In the genomic region with DNA sequence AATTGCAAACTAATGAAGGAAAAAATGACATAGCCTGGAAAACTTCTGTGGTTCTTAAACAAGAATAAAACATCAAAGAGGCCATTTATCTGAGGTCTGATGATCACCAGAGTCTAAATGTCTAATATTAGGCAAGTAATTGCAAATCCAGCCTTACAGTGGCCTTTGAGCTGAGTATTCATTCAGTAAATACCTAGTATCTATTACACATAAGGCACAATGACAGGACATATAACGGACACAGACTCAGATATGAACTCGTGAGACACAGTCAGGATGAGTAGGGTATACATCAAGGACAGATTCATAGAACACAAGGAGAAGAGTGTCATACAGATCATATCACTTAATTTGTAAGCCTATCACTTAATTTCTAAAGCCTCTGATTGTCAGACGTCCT, we compare ENCODE assay signal across 38 cellular contexts.
"Had no signal": no experiment of that assay in that cellular context is flagged by ENCODE, and none has a peak within 500 bp of the region (broad histone marks: within the 10 kb centered on the region; RNA-seq: fewer than 3 reads in every experiment).

No MANE protein-coding gene starts in this region.

- DNase-seq: activated B cell treated with CpG ODN at 0.5 μM for 24 hours; activated CD4-positive, alpha-beta memory T cell treated with anti-CD3 and anti-CD28 coated beads for 36 hours; activated CD4-positive, alpha-beta T cell treated with anti-CD3 and anti-CD28 coated beads for 4 hours; activated CD4-positive, alpha-beta T cell treated with anti-CD3 and anti-CD28 coated beads, Interleukin-2, amount 10 ng/mL, durations not matched to agents 24 days and 14 days; activated CD4-positive, alpha-beta T cell treated with anti-CD3 and anti-CD28 coated beads, Interleukin-2, amount 50 U/mL, for 1 hour; activated CD4-positive, alpha-beta T cell treated with anti-CD3 and anti-CD28 coated beads, Interleukin-2, amount 50 U/mL, for 4 hours; activated CD4-positive, CD25-positive, alpha-beta regulatory T cell treated with anti-CD3 and anti-CD28 coated beads, Interleukin-2, amount 50 U/mL, for 72 hours; activated CD8-positive, alpha-beta memory T cell treated with anti-CD3 and anti-CD28 coated beads, Interleukin-2, amount 50 U/mL, for 4 hours; activated CD8-positive, alpha-beta T cell treated with anti-CD3 and anti-CD28 coated beads for 36 hours; activated gamma-delta T cell; activated naive CD4-positive, alpha-beta T cell treated with anti-CD3 and anti-CD28 coated beads, Interleukin-2, amount 10 ng/mL, durations not matched to agents 7 days and 5 days; activated naive CD4-positive, alpha-beta T cell treated with Interleukin-2 at 50 U/mL for 16 hours; activated naive CD8-positive, alpha-beta T cell treated with anti-CD3 and anti-CD28 coated beads, Interleukin-2, amount 10 ng/mL, durations not matched to agents 7 days and 5 days; activated naive CD8-positive, alpha-beta T cell treated with anti-CD3 and anti-CD28 coated beads, Interleukin-2, amount 50 U/mL, for 24 hours; activated T-cell treated with anti-CD3 and anti-CD28 coated beads for 4 hours; activated T-cell treated with anti-CD3 and anti-CD28 coated beads, Interleukin-2, amount 50 U/mL, for 1 hour; activated T-cell treated with anti-CD3 and anti-CD28 coated beads, Interleukin-2, amount 50 U/mL, for 4 hours; activated T-cell treated with anti-CD3 and anti-CD28 coated beads, Interleukin-2, amount 50 U/mL, for 72 hours; amygdala; anterior cingulate cortex; caudate nucleus; cerebellar nuclear complex; T-helper 1 cell; T-helper 2 cell; T-helper 9 cell had no signal

- H3K4me3 Mint-ChIP-seq: activated B cell treated with CpG ODN at 0.5 μM for 24 hours; activated CD4-positive, alpha-beta memory T cell treated with anti-CD3 and anti-CD28 coated beads for 36 hours; activated CD4-positive, alpha-beta T cell treated with anti-CD3 and anti-CD28 coated beads, Interleukin-2, amount 10 ng/mL, durations not matched to agents 24 days and 14 days; activated CD8-positive, alpha-beta T cell treated with anti-CD3 and anti-CD28 coated beads for 36 hours; activated naive CD4-positive, alpha-beta T cell treated with anti-CD3 and anti-CD28 coated beads, Interleukin-2, amount 10 ng/mL, durations not matched to agents 7 days and 5 days; activated naive CD4-positive, alpha-beta T cell treated with anti-CD3 and anti-CD28 coated beads, Interleukin-2, amount 50 U/mL, for 24 hours; activated naive CD8-positive, alpha-beta T cell; activated naive CD8-positive, alpha-beta T cell treated with anti-CD3 and anti-CD28 coated beads, Interleukin-2, amount 10 ng/mL, durations not matched to agents 7 days and 5 days; activated naive CD8-positive, alpha-beta T cell treated with anti-CD3 and anti-CD28 coated beads, Interleukin-2, amount 50 U/mL, for 24 hours; activated T-cell treated with anti-CD3 and anti-CD28 coated beads, Interleukin-2, amount 50 U/mL, for 4 hours; activated T-cell treated with anti-CD3 and anti-CD28 coated beads, Interleukin-2, amount 50 U/mL, for 72 hours; activated T-helper 1 cell treated with anti-CD3 and anti-CD28 coated beads, Interleukin-12 subunit alpha, Interleukin-12 subunit beta, Interleukin-2, Interleukin-4 antibody, amounts not matched to agents 30 ng/mL and 10 ng/mL and 1 ng/mL, durations not matched to agents 14 hours and 24 hours and 36 hours; activated T-helper 17 cell treated with anti-CD3 and anti-CD28 coated beads, Interleukin-2, amount 50 U/mL, for 72 hours; brain; central memory CD8-positive, alpha-beta T cell; T-helper 1 cell treated with Interleukin-12 subunit alpha and Interleukin-12 subunit beta and Interleukin-4 antibody, amounts not matched to agents 30 μg/mL and 1 μg/mL, for 36 hours; T-helper 2 cell treated with Interferon-gamma antibody and Interleukin-4, amounts not matched to agents 5 μg/mL and 100 μg/mL, for 36 hours had no signal

- H3K4me1 ChIP-seq: ascending aorta had no signal

- H3K9me3 Mint-ChIP-seq: activated B cell treated with CpG ODN at 0.5 μM for 24 hours; activated CD4-positive, alpha-beta memory T cell treated with anti-CD3 and anti-CD28 coated beads for 36 hours; activated CD4-positive, alpha-beta T cell treated with anti-CD3 and anti-CD28 coated beads, Interleukin-2, amount 10 ng/mL, durations not matched to agents 24 days and 14 days; activated CD8-positive, alpha-beta T cell treated with anti-CD3 and anti-CD28 coated beads for 36 hours; activated naive CD4-positive, alpha-beta T cell treated with anti-CD3 and anti-CD28 coated beads, Interleukin-2, amount 10 ng/mL, durations not matched to agents 7 days and 5 days; activated naive CD4-positive, alpha-beta T cell treated with anti-CD3 and anti-CD28 coated beads, Interleukin-2, amount 50 U/mL, for 24 hours; activated naive CD8-positive, alpha-beta T cell treated with anti-CD3 and anti-CD28 coated beads, Interleukin-2, amount 10 ng/mL, durations not matched to agents 7 days and 5 days; activated naive CD8-positive, alpha-beta T cell treated with anti-CD3 and anti-CD28 coated beads, Interleukin-2, amount 50 U/mL, for 24 hours; activated T-cell treated with anti-CD3 and anti-CD28 coated beads, Interleukin-2, amount 50 U/mL, for 4 hours; activated T-cell treated with anti-CD3 and anti-CD28 coated beads, Interleukin-2, amount 50 U/mL, for 72 hours; activated T-helper 1 cell treated with anti-CD3 and anti-CD28 coated beads, Interleukin-12 subunit alpha, Interleukin-12 subunit beta, Interleukin-2, Interleukin-4 antibody, amounts not matched to agents 30 ng/mL and 10 ng/mL and 1 ng/mL, durations not matched to agents 14 hours and 24 hours and 36 hours; activated T-helper 17 cell treated with anti-CD3 and anti-CD28 coated beads, Interleukin-2, amount 50 U/mL, for 72 hours; brain; central memory CD8-positive, alpha-beta T cell; T-helper 1 cell treated with Interleukin-12 subunit alpha and Interleukin-12 subunit beta and Interleukin-4 antibody, amounts not matched to agents 30 μg/mL and 1 μg/mL, for 36 hours; T-helper 2 cell treated with Interferon-gamma antibody and Interleukin-4, amounts not matched to agents 5 μg/mL and 100 μg/mL, for 36 hours had no signal

- H3K27me3 Mint-ChIP-seq: activated B cell treated with CpG ODN at 0.5 μM for 24 hours; activated CD4-positive, alpha-beta memory T cell treated with anti-CD3 and anti-CD28 coated beads for 36 hours; activated CD4-positive, alpha-beta T cell treated with anti-CD3 and anti-CD28 coated beads, Interleukin-2, amount 10 ng/mL, durations not matched to agents 24 days and 14 days; activated CD8-positive, alpha-beta T cell treated with anti-CD3 and anti-CD28 coated beads for 36 hours; activated naive CD4-positive, alpha-beta T cell treated with anti-CD3 and anti-CD28 coated beads, Interleukin-2, amount 10 ng/mL, durations not matched to agents 7 days and 5 days; activated naive CD4-positive, alpha-beta T cell treated with anti-CD3 and anti-CD28 coated beads, Interleukin-2, amount 50 U/mL, for 24 hours; activated naive CD8-positive, alpha-beta T cell; activated naive CD8-positive, alpha-beta T cell treated with anti-CD3 and anti-CD28 coated beads, Interleukin-2, amount 10 ng/mL, durations not matched to agents 7 days and 5 days; activated naive CD8-positive, alpha-beta T cell treated with anti-CD3 and anti-CD28 coated beads, Interleukin-2, amount 50 U/mL, for 24 hours; activated T-helper 17 cell treated with anti-CD3 and anti-CD28 coated beads, Interleukin-2, amount 50 U/mL, for 72 hours; brain; central memory CD8-positive, alpha-beta T cell had no signal

- H3K4me3 ChIP-seq: ascending aorta, cardiac muscle cell had no signal

- H3K27me3 ChIP-seq: ascending aorta, cardiac muscle cell had no signal

- H3K27ac ChIP-seq: ascending aorta, cardiac muscle cell, VCaP had no signal

- H3K4me1 Mint-ChIP-seq: activated B cell treated with CpG ODN at 0.5 μM for 24 hours; activated CD4-positive, alpha-beta T cell treated with anti-CD3 and anti-CD28 coated beads, Interleukin-2, amount 10 ng/mL, durations not matched to agents 24 days and 14 days; activated naive CD4-positive, alpha-beta T cell treated with anti-CD3 and anti-CD28 coated beads, Interleukin-2, amount 10 ng/mL, durations not matched to agents 7 days and 5 days; activated naive CD4-positive, alpha-beta T cell treated with anti-CD3 and anti-CD28 coated beads, Interleukin-2, amount 50 U/mL, for 24 hours; activated naive CD8-positive, alpha-beta T cell treated with anti-CD3 and anti-CD28 coated beads, Interleukin-2, amount 10 ng/mL, durations not matched to agents 7 days and 5 days; activated naive CD8-positive, alpha-beta T cell treated with anti-CD3 and anti-CD28 coated beads, Interleukin-2, amount 50 U/mL, for 24 hours; activated T-helper 17 cell treated with anti-CD3 and anti-CD28 coated beads, Interleukin-2, amount 50 U/mL, for 72 hours; brain; central memory CD8-positive, alpha-beta T cell had no signal

- ATAC-seq: activated CD8-positive, alpha-beta T cell treated with anti-CD3 and anti-CD28 coated beads for 36 hours; activated naive CD8-positive, alpha-beta T cell treated with anti-CD3 and anti-CD28 coated beads, Interleukin-2, amount 50 U/mL, for 24 hours; activated T-cell treated with anti-CD3 and anti-CD28 coated beads, Interleukin-2, amount 50 U/mL, for 4 hours; activated T-cell treated with anti-CD3 and anti-CD28 coated beads, Interleukin-2, amount 50 U/mL, for 72 hours; activated T-helper 17 cell treated with anti-CD3 and anti-CD28 coated beads, Interleukin-2, amount 50 U/mL, for 72 hours had no signal

- H3K9me3 ChIP-seq: ascending aorta had no signal

- FAIRE-seq: bronchial epithelial cell, TTC549 had no signal

- H3K27ac Mint-ChIP-seq: activated B cell treated with CpG ODN at 0.5 μM for 24 hours; activated CD4-positive, alpha-beta memory T cell treated with anti-CD3 and anti-CD28 coated beads for 36 hours; activated CD4-positive, alpha-beta T cell treated with anti-CD3 and anti-CD28 coated beads, Interleukin-2, amount 10 ng/mL, durations not matched to agents 24 days and 14 days; activated CD8-positive, alpha-beta T cell treated with anti-CD3 and anti-CD28 coated beads for 36 hours; activated naive CD4-positive, alpha-beta T cell treated with anti-CD3 and anti-CD28 coated beads, Interleukin-2, amount 10 ng/mL, durations not matched to agents 7 days and 5 days; activated naive CD4-positive, alpha-beta T cell treated with anti-CD3 and anti-CD28 coated beads, Interleukin-2, amount 50 U/mL, for 24 hours; activated naive CD8-positive, alpha-beta T cell; activated naive CD8-positive, alpha-beta T cell treated with anti-CD3 and anti-CD28 coated beads, Interleukin-2, amount 10 ng/mL, durations not matched to agents 7 days and 5 days; activated naive CD8-positive, alpha-beta T cell treated with anti-CD3 and anti-CD28 coated beads, Interleukin-2, amount 50 U/mL, for 24 hours; activated T-cell treated with anti-CD3 and anti-CD28 coated beads, Interleukin-2, amount 50 U/mL, for 72 hours; activated T-helper 1 cell treated with anti-CD3 and anti-CD28 coated beads, Interleukin-12 subunit alpha, Interleukin-12 subunit beta, Interleukin-2, Interleukin-4 antibody, amounts not matched to agents 30 ng/mL and 10 ng/mL and 1 ng/mL, durations not matched to agents 14 hours and 24 hours and 36 hours; activated T-helper 17 cell treated with anti-CD3 and anti-CD28 coated beads, Interleukin-2, amount 50 U/mL, for 72 hours; brain; T-helper 1 cell treated with Interleukin-12 subunit alpha and Interleukin-12 subunit beta and Interleukin-4 antibody, amounts not matched to agents 30 μg/mL and 1 μg/mL, for 36 hours; T-helper 2 cell treated with Interferon-gamma antibody and Interleukin-4, amounts not matched to agents 5 μg/mL and 100 μg/mL, for 36 hours had no signal
